Comparison of ENCODE assay signal across 13 cellular contexts in genomic region chr22:25487508-25487907, GRCh38.
"Had no signal": no experiment of that assay in that cellular context is flagged by ENCODE, and none has a peak within 500 bp of the region (broad histone marks: within the 10 kb centered on the region; RNA-seq: fewer than 3 reads in every experiment).

No MANE protein-coding gene starts in this region.

- DNase-seq: activated effector memory CD4-positive, alpha-beta T cell treated with Interleukin-2 at 50 U/mL for 16 hours; activated naive CD4-positive, alpha-beta T cell treated with anti-CD3 and anti-CD28 coated beads, Interleukin-2, amount 10 ng/mL, durations not matched to agents 7 days and 5 days; effector memory CD4-positive, alpha-beta T cell; foreskin melanocyte; occipital lobe had no signal

- H3K9me3 ChIP-seq: left lung, right lobe of liver, upper lobe of left lung had no signal

- ATAC-seq: naive thymus-derived CD4-positive, alpha-beta T cell had no signal

- H3K27me3 ChIP-seq: hepatocyte, left lung, right lobe of liver, upper lobe of left lung had no signal

- H3K27ac ChIP-seq: hepatocyte, left lung, right lobe of liver, skin epidermis, upper lobe of left lung had no signal

- FAIRE-seq: colon had no signal

- H3K4me1 ChIP-seq: left lung had no signal

- H3K4me2 ChIP-seq: hepatocyte had no signal

- H3K4me3 ChIP-seq: hepatocyte, left lung, lung, right lobe of liver, skin epidermis, upper lobe of left lung had no signal
